ENCODE assay signal across 8 cellular contexts in the genomic region with DNA sequence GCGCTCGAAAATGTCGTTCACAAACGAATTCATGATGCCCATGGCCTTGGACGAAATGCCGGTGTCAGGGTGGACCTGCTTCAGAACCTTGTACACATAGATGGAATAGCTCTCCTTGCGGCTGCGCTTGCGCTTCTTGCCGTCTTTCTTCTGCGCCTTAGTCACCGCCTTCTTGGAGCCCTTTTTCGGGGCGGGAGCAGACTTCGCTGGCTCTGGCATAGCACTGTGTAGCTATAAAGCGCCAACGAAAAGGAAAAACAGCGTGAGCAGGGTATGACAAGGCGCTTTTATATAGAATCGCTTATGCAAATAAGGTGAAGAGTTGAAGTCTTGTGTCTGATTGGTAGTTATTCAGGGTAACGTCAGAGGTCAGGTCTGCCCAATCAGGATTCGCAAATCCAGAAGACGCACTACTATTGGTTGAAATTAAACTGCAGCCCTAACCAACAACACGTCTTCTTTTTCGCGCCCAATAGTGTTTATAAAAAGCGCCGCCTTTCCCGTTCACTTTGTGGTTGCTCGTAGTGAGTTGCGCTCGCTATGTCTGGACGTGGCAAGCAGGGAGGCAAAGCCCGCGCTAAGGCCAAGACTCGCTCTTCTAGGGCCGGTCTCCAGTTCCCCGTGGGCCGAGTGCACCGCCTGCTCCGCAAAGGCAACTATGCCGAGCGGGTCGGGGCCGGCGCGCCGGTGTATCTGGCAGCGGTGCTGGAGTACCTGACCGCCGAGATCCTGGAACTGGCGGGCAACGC.
DNase-seq lines count a peak whose midpoint lies in the region; ATAC-seq and TF ChIP-seq lines count a peak whose summit lies in the region.

No MANE protein-coding gene starts in this region.

- no peaks in the 10 kb centered on the region for H3K27me3 ChIP-seq in kidney epithelial cell (ENCODE audit: control insufficient read depth, insufficient read depth, low read length)

- no peak for TF ChIP-seq CTCF in AG09319 (IDR thresholded peaks at IDR 0.05; ENCODE audit: low read depth, low read length)
- no peak for TF ChIP-seq CTCF in choroid plexus epithelial cell (conservative IDR thresholded peaks at IDR 0.05; ENCODE audit: low read depth, low read length)
- TF ChIP-seq CTCF in kidney epithelial cell (IDR thresholded peaks at IDR 0.05; ENCODE audit: insufficient read depth, low read length, poor library complexity, severe bottlenecking) = no peak

- H3K36me3 ChIP-seq in kidney epithelial cell (ENCODE audit: control insufficient read depth, insufficient read depth, low read length) = no peaks in the 10 kb centered on the region

- ATAC-seq in GM19023 (IDR thresholded peaks at IDR 0.05; ENCODE audit: unreplicated experiment) = peak; percentile 76
- peak; percentile 74 for ATAC-seq in HG03280 (IDR thresholded peaks at IDR 0.05; ENCODE audit: unreplicated experiment)

- peak overlapping the region; percentile 69 for H3K4me3 ChIP-seq in choroid plexus epithelial cell (ENCODE audit: low read depth, low read length)
- peak overlapping the region; percentile 60 for H3K4me3 ChIP-seq in kidney epithelial cell (ENCODE audit: low read depth, low read length)

- DNase-seq in AG09319 (ENCODE audit: extremely low read depth, low read depth) = peak; percentile 100
- DNase-seq in NCI-H345 (lab: John Stamatoyannopoulos, UW) = peak; percentile 98
- peak; percentile 80 for DNase-seq in activated CD4-positive, CD25-positive, alpha-beta regulatory T cell treated with anti-CD3 and anti-CD28 coated beads, Interleukin-2, amount 50 U/mL, for 16 hours (ENCODE audit: low read depth, low spot score)
- DNase-seq in choroid plexus epithelial cell (ENCODE audit: low read depth) = peak; percentile 100
- DNase-seq in kidney epithelial cell (ENCODE audit: low read depth) = peak; percentile 100
- peak; percentile 88 for DNase-seq in stimulated activated CD4-positive, alpha-beta T cell treated with anti-CD3 and anti-CD28 coated beads, Interleukin-15, amount 100 ng/mL, for 24 hours

Comparison
In these comparisons a context has a peak if more than half of its experiments do, and no peak if none do; other contexts are left out.
1. Peak in every context shown above with its lines: DNase-seq, ATAC-seq and H3K4me3 ChIP-seq.